ENCODE assay signal across 8 cellular contexts in genomic region chr1:232950197-232950918, GRCh38. TPM values are rescaled to one million over a fixed set of nuclear protein-coding genes. Genes with fewer than 3 reads are reported as not detected.
DNase-seq lines count a peak whose midpoint lies in the region; TF ChIP-seq lines count a peak whose summit lies in the region.

Gene NTPCR (plus strand): TSS chr1:232950611. CDS start chr1:232950711, 100 bp downstream.

- H3K56ac ChIP-seq in mesendoderm (ENCODE audit: low read length), result peak within 1 kb of the TSS; percentile 91

- H3K4me2 ChIP-seq in mesendoderm (ENCODE audit: low read length), result peak within 1 kb of the TSS; percentile 69

- no peak within 1 kb of the TSS for H3K23ac ChIP-seq in mesendoderm (ENCODE audit: low read length)

- no peaks in the 10 kb centered on the region for H3K9me3 ChIP-seq in endocrine pancreas (ENCODE audit: control insufficient read depth, low read length)

- H3K18ac ChIP-seq in mesendoderm (ENCODE audit: low read length), result peak within 1 kb of the TSS; percentile 99

- peaks cover 2% of the 10 kb centered on the region for H3K79me1 ChIP-seq in mesendoderm (ENCODE audit: low read length)

- H4K5ac ChIP-seq in mesendoderm (ENCODE audit: low read length), result no peak within 1 kb of the TSS

- H2AK5ac ChIP-seq in mesendoderm (ENCODE audit: low read length), result peak within 1 kb of the TSS; percentile 9

- no peak within 1 kb of the TSS for H2BK15ac ChIP-seq in mesendoderm (replicated peaks; ENCODE audit: low read depth)

- no peak within 1 kb of the TSS for H2BK5ac ChIP-seq in mesendoderm (ENCODE audit: low read length)

- H3K4ac ChIP-seq in mesendoderm (ENCODE audit: low read depth, low read length), result no peak within 1 kb of the TSS

- H3K27ac ChIP-seq in mesendoderm (ENCODE audit: low read depth, low read length), result peak within 1 kb of the TSS; percentile 5

- DNase-seq in COLO668 (lab: John Stamatoyannopoulos, UW; ENCODE audit: unreplicated experiment) (peak; percentile 98), GM20000 (ENCODE audit: low spot score) (peak; percentile 94), HT-29 (ENCODE audit: low spot score) (peak; percentile 96), NOMO-1 treated with dmso at 0.1 percent for 144 hours (lab: John Stamatoyannopoulos, UW; ENCODE audit: unreplicated experiment) (peak; percentile 88), mesendoderm (peak; percentile 97)
- peak; percentile 90 to 98 (median 95) for DNase-seq in activated CD8-positive, alpha-beta memory T cell treated with anti-CD3 and anti-CD28 coated beads for 48 hours (ENCODE audit: low read depth in 2 of 3, low spot score in 2 of 3)
- peak; percentile 93 for DNase-seq in stimulated activated CD8-positive, alpha-beta memory T cell treated with anti-CD3 and anti-CD28 coated beads, Interleukin-15, amount 100 ng/mL, for 1 hour (ENCODE audit: low read depth)

- H3K79me2 ChIP-seq in mesendoderm (ENCODE audit: control insufficient read depth, insufficient read depth, low read length), result peaks cover 8% of the 10 kb centered on the region

- H2BK120ac ChIP-seq in mesendoderm (ENCODE audit: low read depth, low read length), result peak within 1 kb of the TSS; percentile 68

- H3K4me3 ChIP-seq in endocrine pancreas (ENCODE audit: control insufficient read depth, insufficient read depth, low read length) (peak within 1 kb of the TSS; percentile 92), mesendoderm (ENCODE audit: low read length) (peak within 1 kb of the TSS; percentile 85)

- no peak within 1 kb of the TSS for H4K8ac ChIP-seq in mesendoderm (ENCODE audit: low read depth, low read length)

- peaks cover 5% of the 10 kb centered on the region for H3K4me1 ChIP-seq in endocrine pancreas (ENCODE audit: control insufficient read depth, insufficient read depth, low read length)
- H3K4me1 ChIP-seq in mesendoderm (ENCODE audit: control insufficient read depth, low read depth, low read length), result peaks cover 6% of the 10 kb centered on the region

- no peaks in the 10 kb centered on the region for H3K36me3 ChIP-seq in endocrine pancreas (ENCODE audit: control insufficient read depth, insufficient read depth, low read length)
- H3K36me3 ChIP-seq in mesendoderm (ENCODE audit: control insufficient read depth, insufficient read depth, low read length), result no peaks in the 10 kb centered on the region

- H3K27me3 ChIP-seq in endocrine pancreas (ENCODE audit: control insufficient read depth, insufficient read depth, low read length), result no peaks in the 10 kb centered on the region
- no peaks in the 10 kb centered on the region for H3K27me3 ChIP-seq in mesendoderm (ENCODE audit: insufficient read depth, low read length, poor library complexity)

- H3K9ac ChIP-seq in endocrine pancreas (ENCODE audit: control insufficient read depth, insufficient read depth, low read length) (peak within 1 kb of the TSS; percentile 69), mesendoderm (ENCODE audit: low read length) (peak within 1 kb of the TSS; percentile 80)

- no peak for TF ChIP-seq CTCF in GM20000 (IDR thresholded peaks at IDR 0.05; ENCODE audit: extremely low read depth, missing control alignments)

- WGBS in mesendoderm (ENCODE audit: extremely low coverage, insufficient coverage, low lambda C conversion rate), result no CpG with 5 or more reads among the region's 47 CpGs

RNA-seq across cellular contexts. Expression of gene NTPCR, which starts in this region (rescaled TPM):
- 15.0 and 15.2 TPM in 2 replicates for total RNA-seq in HT-29 (2014; rRNA removed; shearing (Covaris generic))
- polyA plus RNA-seq in mesendoderm (2013, experiment 1 of 2), result 56.5 TPM
- polyA plus RNA-seq in mesendoderm (2013, experiment 2 of 2), result 53.2 TPM

Comparison
In these comparisons a context has a peak if more than half of its experiments do, and no peak if none do; other contexts are left out.
1. Peak in every context shown above with its lines: DNase-seq, H3K4me3 ChIP-seq and H3K27ac ChIP-seq.